14 cellular contexts compared by ENCODE assay signal in genomic region chr7:84482476-84482875, GRCh38.
DNase-seq lines count a peak whose midpoint lies in the region; ATAC-seq lines count a peak whose summit lies in the region.
"Had no signal": no experiment of that assay in that cellular context is flagged by ENCODE, and none has a peak within 500 bp of the region (broad histone marks: within the 10 kb centered on the region; RNA-seq: fewer than 3 reads in every experiment).

No MANE protein-coding gene starts in this region.

- peak; percentile 23 for DNase-seq in EL
- peak; percentile 8 for DNase-seq in RPMI7951 (ENCODE audit: low read depth)
- peak; percentile 46 for DNase-seq in islet precursor cell
- DNase-seq in natural killer cell treated with Interleukin-12 subunit alpha and Interleukin-12 subunit beta and Interleukin-15 and Interleukin-18, amount 100 ng/mL, for 72 hours (ENCODE audit: low spot score), result no peak
- no peak for DNase-seq in NCI-H2227 (lab: John Stamatoyannopoulos, UW; ENCODE audit: unreplicated experiment)
- DNase-seq in NCI-H69 (lab: John Stamatoyannopoulos, UW), result no peak
- DNase-seq: C1 segment of cervical spinal cord; Caco-2; CD4-positive, alpha-beta memory T cell; DMS153; DND-41; GF-D8; GOT3; HFFc6 had no signal

- no peak overlapping the region for H3K4me3 Mint-ChIP-seq in natural killer cell treated with Interleukin-12 subunit alpha and Interleukin-12 subunit beta and Interleukin-15 and Interleukin-18, amount 100 ng/mL, for 72 hours
- H3K4me3 Mint-ChIP-seq: CD4-positive, alpha-beta memory T cell; HFFc6 had no signal

- H3K4me1 Mint-ChIP-seq in natural killer cell treated with Interleukin-12 subunit alpha and Interleukin-12 subunit beta and Interleukin-15 and Interleukin-18, amount 100 ng/mL, for 72 hours (ENCODE audit: low read depth in 2 of 2), result no peaks in the 10 kb centered on the region
- H3K4me1 Mint-ChIP-seq: CD4-positive, alpha-beta memory T cell had no signal

- no peaks in the 10 kb centered on the region for H3K27me3 Mint-ChIP-seq in natural killer cell treated with Interleukin-12 subunit alpha and Interleukin-12 subunit beta and Interleukin-15 and Interleukin-18, amount 100 ng/mL, for 72 hours
- H3K27me3 Mint-ChIP-seq: CD4-positive, alpha-beta memory T cell had no signal

- H3K27ac Mint-ChIP-seq in natural killer cell treated with Interleukin-12 subunit alpha and Interleukin-12 subunit beta and Interleukin-15 and Interleukin-18, amount 100 ng/mL, for 72 hours, result no peak overlapping the region
- H3K27ac Mint-ChIP-seq: CD4-positive, alpha-beta memory T cell; HFFc6 had no signal

- H3K36me3 Mint-ChIP-seq in natural killer cell treated with Interleukin-12 subunit alpha and Interleukin-12 subunit beta and Interleukin-15 and Interleukin-18, amount 100 ng/mL, for 72 hours, result no peaks in the 10 kb centered on the region
- H3K36me3 Mint-ChIP-seq: CD4-positive, alpha-beta memory T cell had no signal

- H3K9me3 Mint-ChIP-seq in natural killer cell treated with Interleukin-12 subunit alpha and Interleukin-12 subunit beta and Interleukin-15 and Interleukin-18, amount 100 ng/mL, for 72 hours, result no peaks in the 10 kb centered on the region
- H3K9me3 Mint-ChIP-seq: HFFc6 had no signal

- ATAC-seq in natural killer cell treated with Interleukin-12 subunit alpha and Interleukin-12 subunit beta and Interleukin-15 and Interleukin-18, amount 100 ng/mL, for 72 hours, result no peak

Comparison
In these comparisons a context has a peak if more than half of its experiments do, and no peak if none do; other contexts are left out.
1. DNase-seq: peak in EL (single experiment), RPMI7951 (single experiment) and islet precursor cell (single experiment); none in natural killer cell treated with Interleukin-12 subunit alpha and Interleukin-12 subunit beta and Interleukin-15 and Interleukin-18, amount 100 ng/mL, for 72 hours (single experiment), NCI-H2227 (single experiment) and NCI-H69 (single experiment).